Comparison of ENCODE assay signal across 10 cellular contexts in the genomic region with DNA sequence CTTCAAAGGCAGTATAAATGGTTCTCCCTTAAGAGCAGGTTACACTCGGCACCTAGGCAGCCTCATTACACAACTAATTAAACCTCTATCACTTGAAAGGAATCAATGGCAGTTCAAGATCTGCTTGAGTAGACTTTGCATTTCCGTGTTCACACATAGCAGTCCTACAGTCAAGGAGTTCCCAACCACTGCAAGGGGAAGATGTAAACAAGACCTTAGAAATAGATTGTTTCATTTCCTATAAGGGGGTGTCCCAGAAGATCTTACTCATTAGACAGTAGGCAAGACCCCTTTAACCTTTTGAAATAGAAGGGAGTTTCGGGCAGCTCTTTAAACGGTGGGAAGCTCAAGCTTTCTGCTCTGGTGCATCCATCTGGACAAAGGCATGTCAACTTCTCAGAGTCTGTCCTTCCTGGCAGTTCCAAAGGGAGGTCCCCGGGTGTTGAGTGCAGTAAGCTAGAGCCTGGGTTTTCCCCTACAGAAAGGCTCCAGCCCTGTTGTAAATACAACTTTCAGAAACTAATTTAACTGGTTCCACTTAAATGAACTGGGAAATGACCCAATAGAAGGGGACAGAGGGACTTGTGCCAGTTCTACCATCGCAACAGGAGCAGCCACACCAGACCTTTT.
DNase-seq lines count a peak whose midpoint lies in the region; ATAC-seq and TF ChIP-seq lines count a peak whose summit lies in the region.
"Had no signal": no experiment of that assay in that cellular context is flagged by ENCODE, and none has a peak within 500 bp of the region (broad histone marks: within the 10 kb centered on the region; RNA-seq: fewer than 3 reads in every experiment).

No MANE protein-coding gene starts in this region.

- H3K4me3 Mint-ChIP-seq in chondrocyte (ENCODE audit: unreplicated experiment), result no peak overlapping the region

- H3K27ac Mint-ChIP-seq in chondrocyte (ENCODE audit: unreplicated experiment), result no peak overlapping the region
- no peak overlapping the region for H3K27ac Mint-ChIP-seq in activated naive CD4-positive, alpha-beta T cell treated with anti-CD3 and anti-CD28 coated beads, Interleukin-2, amount 50 U/mL, for 72 hours
- H3K27ac Mint-ChIP-seq: progenitor cell of endocrine pancreas had no signal

- DNase-seq in GM20000 (ENCODE audit: low spot score) (peak; percentile 7), NAMALWA (ENCODE audit: low spot score) (peak; percentile 1), chondrocyte (ENCODE audit: low spot score) (no peak)
- no peak for DNase-seq in activated naive CD4-positive, alpha-beta T cell treated with anti-CD3 and anti-CD28 coated beads, Interleukin-2, amount 50 U/mL, for 72 hours (ENCODE audit: low spot score in 2 of 2)
- DNase-seq: activated naive CD4-positive, alpha-beta T cell treated with anti-CD3 and anti-CD28 coated beads, Interleukin-2, amount 50 U/mL, for 16 hours had no signal

- no peaks in the 10 kb centered on the region for H3K4me1 Mint-ChIP-seq in chondrocyte (ENCODE audit: low read depth)

- ATAC-seq in GM18502 (IDR thresholded peaks at IDR 0.05; ENCODE audit: poor library complexity, unreplicated experiment) (peak; percentile 74), HG02885 (IDR thresholded peaks at IDR 0.05; ENCODE audit: poor library complexity, unreplicated experiment) (peak; percentile 56), GM19324 (IDR thresholded peaks at IDR 0.05; ENCODE audit: low FRiP score, unreplicated experiment) (no peak), HG03571 (IDR thresholded peaks at IDR 0.05; ENCODE audit: unreplicated experiment) (no peak)
- no peak for ATAC-seq in activated naive CD4-positive, alpha-beta T cell treated with anti-CD3 and anti-CD28 coated beads, Interleukin-2, amount 50 U/mL, for 72 hours

- no peaks in the 10 kb centered on the region for H3K9me3 Mint-ChIP-seq in chondrocyte (ENCODE audit: low read depth)
- H3K9me3 Mint-ChIP-seq in activated naive CD4-positive, alpha-beta T cell treated with anti-CD3 and anti-CD28 coated beads, Interleukin-2, amount 50 U/mL, for 72 hours, result no peaks in the 10 kb centered on the region

- H3K36me3 Mint-ChIP-seq in chondrocyte (ENCODE audit: low read depth), result no peaks in the 10 kb centered on the region
- H3K36me3 Mint-ChIP-seq in activated naive CD4-positive, alpha-beta T cell treated with anti-CD3 and anti-CD28 coated beads, Interleukin-2, amount 50 U/mL, for 72 hours, result no peaks in the 10 kb centered on the region

- H3K27me3 Mint-ChIP-seq in chondrocyte (ENCODE audit: low read depth), result peaks cover 35% of the 10 kb centered on the region

- TF ChIP-seq CTCF in GM20000 (IDR thresholded peaks at IDR 0.05; ENCODE audit: extremely low read depth, missing control alignments) (no peak), chondrocyte (IDR thresholded peaks at IDR 0.05) (no peak)

Comparison
In these comparisons a context has a peak if more than half of its experiments do, and no peak if none do; other contexts are left out.
1. ATAC-seq: peak in GM18502 (single experiment) and HG02885 (single experiment); none in GM19324 (single experiment), HG03571 (single experiment) and activated naive CD4-positive, alpha-beta T cell treated with anti-CD3 and anti-CD28 coated beads, Interleukin-2, amount 50 U/mL, for 72 hours (0 of 2).
2. DNase-seq: peak in GM20000 (single experiment) and NAMALWA (single experiment); none in chondrocyte (single experiment) and activated naive CD4-positive, alpha-beta T cell treated with anti-CD3 and anti-CD28 coated beads, Interleukin-2, amount 50 U/mL, for 72 hours (0 of 2).